In the genomic region with DNA sequence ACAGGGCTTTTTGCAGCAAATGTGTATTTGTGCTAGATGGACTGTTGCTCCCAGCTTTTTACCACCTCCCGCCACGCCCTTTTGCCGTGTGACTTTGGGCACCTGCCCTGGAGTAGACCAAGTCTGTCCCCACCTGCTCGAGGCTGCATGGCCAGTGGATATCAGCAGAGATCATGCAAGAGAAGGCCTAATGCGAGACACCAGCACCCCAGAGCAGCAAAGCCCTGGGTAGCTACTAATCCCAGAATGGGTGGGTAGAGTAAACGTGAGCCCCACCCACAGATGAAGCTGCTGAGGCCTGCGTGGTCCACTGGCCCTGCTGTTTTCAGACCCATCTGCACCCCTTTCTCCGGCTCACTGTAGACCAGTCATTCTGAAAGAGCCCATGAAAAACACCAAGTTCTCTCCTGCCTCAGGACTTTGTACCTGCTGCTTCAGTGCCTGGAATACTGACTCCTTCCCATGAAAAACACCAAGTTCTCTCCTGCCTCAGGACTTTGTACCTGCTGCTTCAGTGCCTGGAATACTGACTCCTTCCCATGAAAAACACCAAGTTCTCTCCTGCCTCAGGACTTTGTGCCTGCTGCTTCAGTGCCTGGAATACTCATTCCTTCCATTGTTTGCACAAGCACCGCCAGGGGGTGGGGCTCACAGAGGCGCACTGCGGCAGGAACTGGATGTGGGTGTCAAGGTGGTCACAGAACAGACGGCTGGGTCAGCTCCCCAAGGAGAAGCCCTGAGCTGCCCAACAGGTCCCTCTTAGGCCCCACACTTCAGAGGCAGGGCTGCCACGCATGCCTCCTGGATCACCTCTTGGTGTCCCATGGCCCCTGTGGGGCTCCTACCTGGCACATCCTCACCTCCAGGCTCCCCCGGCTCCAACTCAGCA, we compare ENCODE assay signal across 1 cellular context.
TF ChIP-seq lines count a peak whose summit lies in the region.

No MANE protein-coding gene starts in this region.

TF ChIP-seq in SK-N-SH, 30 proteins besides CTCF, POLR2A, EP300 and RAD21 (continued from another document):
- TF ChIP-seq GATA2 (CRISPR knock-in tag; IDR thresholded peaks at IDR 0.05) (no peak), RFX5 (IDR thresholded peaks at IDR 0.05; ENCODE audit: low read length) (no peak), MXI1 (IDR thresholded peaks at IDR 0.05; ENCODE audit: low read depth, low read length) (no peak), RCOR1 (IDR thresholded peaks at IDR 0.05; ENCODE audit: low read length) (no peak), SIN3A (IDR thresholded peaks at IDR 0.05; ENCODE audit: borderline replicate concordance, low read depth, low read length) (no peak)
- TF ChIP-seq, protein P1, sequence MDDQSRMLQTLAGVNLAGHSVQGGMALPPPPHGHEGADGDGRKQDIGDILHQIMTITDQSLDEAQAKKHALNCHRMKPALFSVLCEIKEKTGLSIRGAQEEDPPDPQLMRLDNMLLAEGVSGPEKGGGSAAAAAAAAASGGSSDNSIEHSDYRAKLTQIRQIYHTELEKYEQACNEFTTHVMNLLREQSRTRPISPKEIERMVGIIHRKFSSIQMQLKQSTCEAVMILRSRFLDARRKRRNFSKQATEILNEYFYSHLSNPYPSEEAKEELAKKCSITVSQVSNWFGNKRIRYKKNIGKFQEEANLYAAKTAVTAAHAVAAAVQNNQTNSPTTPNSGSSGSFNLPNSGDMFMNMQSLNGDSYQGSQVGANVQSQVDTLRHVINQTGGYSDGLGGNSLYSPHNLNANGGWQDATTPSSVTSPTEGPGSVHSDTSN (IDR thresholded peaks at IDR 0.05): no peak
- TF ChIP-seq, protein P2, sequence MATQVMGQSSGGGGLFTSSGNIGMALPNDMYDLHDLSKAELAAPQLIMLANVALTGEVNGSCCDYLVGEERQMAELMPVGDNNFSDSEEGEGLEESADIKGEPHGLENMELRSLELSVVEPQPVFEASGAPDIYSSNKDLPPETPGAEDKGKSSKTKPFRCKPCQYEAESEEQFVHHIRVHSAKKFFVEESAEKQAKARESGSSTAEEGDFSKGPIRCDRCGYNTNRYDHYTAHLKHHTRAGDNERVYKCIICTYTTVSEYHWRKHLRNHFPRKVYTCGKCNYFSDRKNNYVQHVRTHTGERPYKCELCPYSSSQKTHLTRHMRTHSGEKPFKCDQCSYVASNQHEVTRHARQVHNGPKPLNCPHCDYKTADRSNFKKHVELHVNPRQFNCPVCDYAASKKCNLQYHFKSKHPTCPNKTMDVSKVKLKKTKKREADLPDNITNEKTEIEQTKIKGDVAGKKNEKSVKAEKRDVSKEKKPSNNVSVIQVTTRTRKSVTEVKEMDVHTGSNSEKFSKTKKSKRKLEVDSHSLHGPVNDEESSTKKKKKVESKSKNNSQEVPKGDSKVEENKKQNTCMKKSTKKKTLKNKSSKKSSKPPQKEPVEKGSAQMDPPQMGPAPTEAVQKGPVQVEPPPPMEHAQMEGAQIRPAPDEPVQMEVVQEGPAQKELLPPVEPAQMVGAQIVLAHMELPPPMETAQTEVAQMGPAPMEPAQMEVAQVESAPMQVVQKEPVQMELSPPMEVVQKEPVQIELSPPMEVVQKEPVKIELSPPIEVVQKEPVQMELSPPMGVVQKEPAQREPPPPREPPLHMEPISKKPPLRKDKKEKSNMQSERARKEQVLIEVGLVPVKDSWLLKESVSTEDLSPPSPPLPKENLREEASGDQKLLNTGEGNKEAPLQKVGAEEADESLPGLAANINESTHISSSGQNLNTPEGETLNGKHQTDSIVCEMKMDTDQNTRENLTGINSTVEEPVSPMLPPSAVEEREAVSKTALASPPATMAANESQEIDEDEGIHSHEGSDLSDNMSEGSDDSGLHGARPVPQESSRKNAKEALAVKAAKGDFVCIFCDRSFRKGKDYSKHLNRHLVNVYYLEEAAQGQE (IDR thresholded peaks at IDR 0.05; ENCODE audit: low read depth, low read length): no peak
- TF ChIP-seq, protein P3, sequence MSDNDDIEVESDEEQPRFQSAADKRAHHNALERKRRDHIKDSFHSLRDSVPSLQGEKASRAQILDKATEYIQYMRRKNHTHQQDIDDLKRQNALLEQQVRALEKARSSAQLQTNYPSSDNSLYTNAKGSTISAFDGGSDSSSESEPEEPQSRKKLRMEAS (IDR thresholded peaks at IDR 0.05; ENCODE audit: low read depth): no peak
- TF ChIP-seq, protein P4, sequence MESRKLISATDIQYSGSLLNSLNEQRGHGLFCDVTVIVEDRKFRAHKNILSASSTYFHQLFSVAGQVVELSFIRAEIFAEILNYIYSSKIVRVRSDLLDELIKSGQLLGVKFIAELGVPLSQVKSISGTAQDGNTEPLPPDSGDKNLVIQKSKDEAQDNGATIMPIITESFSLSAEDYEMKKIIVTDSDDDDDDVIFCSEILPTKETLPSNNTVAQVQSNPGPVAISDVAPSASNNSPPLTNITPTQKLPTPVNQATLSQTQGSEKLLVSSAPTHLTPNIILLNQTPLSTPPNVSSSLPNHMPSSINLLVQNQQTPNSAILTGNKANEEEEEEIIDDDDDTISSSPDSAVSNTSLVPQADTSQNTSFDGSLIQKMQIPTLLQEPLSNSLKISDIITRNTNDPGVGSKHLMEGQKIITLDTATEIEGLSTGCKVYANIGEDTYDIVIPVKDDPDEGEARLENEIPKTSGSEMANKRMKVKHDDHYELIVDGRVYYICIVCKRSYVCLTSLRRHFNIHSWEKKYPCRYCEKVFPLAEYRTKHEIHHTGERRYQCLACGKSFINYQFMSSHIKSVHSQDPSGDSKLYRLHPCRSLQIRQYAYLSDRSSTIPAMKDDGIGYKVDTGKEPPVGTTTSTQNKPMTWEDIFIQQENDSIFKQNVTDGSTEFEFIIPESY (IDR thresholded peaks at IDR 0.05; ENCODE audit: borderline replicate concordance, low read depth): no peak
